In the genomic region with DNA sequence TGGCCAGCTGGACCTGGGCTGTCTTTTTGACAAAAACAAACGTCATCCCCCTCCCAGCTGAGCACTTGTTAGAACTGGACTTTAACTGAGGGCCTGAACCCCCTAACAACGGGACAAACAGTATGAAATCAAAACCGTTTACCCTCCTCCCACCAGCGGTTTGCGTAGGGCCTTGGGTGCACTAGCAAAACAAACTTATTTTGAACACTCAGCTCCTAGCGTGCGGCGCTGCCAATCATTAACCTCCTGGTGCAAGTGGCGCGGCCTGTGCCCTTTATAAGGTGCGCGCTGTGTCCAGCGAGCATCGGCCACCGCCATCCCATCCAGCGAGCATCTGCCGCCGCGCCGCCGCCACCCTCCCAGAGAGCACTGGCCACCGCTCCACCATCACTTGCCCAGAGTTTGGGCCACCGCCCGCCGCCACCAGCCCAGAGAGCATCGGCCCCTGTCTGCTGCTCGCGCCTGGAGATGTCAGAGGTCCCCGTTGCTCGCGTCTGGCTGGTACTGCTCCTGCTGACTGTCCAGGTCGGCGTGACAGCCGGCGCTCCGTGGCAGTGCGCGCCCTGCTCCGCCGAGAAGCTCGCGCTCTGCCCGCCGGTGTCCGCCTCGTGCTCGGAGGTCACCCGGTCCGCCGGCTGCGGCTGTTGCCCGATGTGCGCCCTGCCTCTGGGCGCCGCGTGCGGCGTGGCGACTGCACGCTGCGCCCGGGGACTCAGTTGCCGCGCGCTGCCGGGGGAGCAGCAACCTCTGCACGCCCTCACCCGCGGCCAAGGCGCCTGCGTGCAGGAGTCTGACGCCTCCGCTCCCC, we compare ENCODE assay signal across 1 cellular context.
TF ChIP-seq lines count a peak whose summit lies in the region.

A gene (plus strand): TSS at position 304 of the 808 bp plus-strand sequence. CDS start 165 bp downstream, at position 469.

TF ChIP-seq in HepG2, 621 proteins besides CTCF, POLR2A, EP300 and RAD21 (continued from another document and continues in another):
- TF ChIP-seq ZNF510 (CRISPR knock-in tag; IDR thresholded peaks at IDR 0.05; ENCODE audit: low read depth) (peak; percentile 89), HNRNPK (IDR thresholded peaks at IDR 0.05; ENCODE audit: low read depth, low read length, poor library complexity, severe bottlenecking) (no peak), CREM (IDR thresholded peaks at IDR 0.05) (peak; percentile 74), CREM (CRISPR knock-in tag; IDR thresholded peaks at IDR 0.05) (no peak), SRSF4 (IDR thresholded peaks at IDR 0.05; ENCODE audit: low read depth, low read length, poor library complexity, severe bottlenecking) (no peak), ELF4 (CRISPR knock-in tag; IDR thresholded peaks at IDR 0.05; ENCODE audit: borderline replicate concordance) (no peak), ZNF737 (CRISPR knock-in tag; IDR thresholded peaks at IDR 0.05; ENCODE audit: borderline replicate concordance) (peak; percentile 85; the same call in 1 of the 2 replicates), RBM22 (optimal IDR thresholded peaks at IDR 0.05; ENCODE audit: low read length) (no peak), ZNF562 (CRISPR knock-in tag; IDR thresholded peaks at IDR 0.05; ENCODE audit: borderline replicate concordance) (no peak), ZNF670 (CRISPR knock-in tag; IDR thresholded peaks at IDR 0.05; ENCODE audit: borderline replicate concordance) (peak; percentile 39; the same call in 1 of the 2 replicates), SALL1 (CRISPR knock-in tag; IDR thresholded peaks at IDR 0.05) (peak; percentile 97), ZSCAN31 (CRISPR knock-in tag; IDR thresholded peaks at IDR 0.05; ENCODE audit: low read depth) (peak; percentile 79; the same call in 1 of the 2 replicates), KAT7 (CRISPR knock-in tag; IDR thresholded peaks at IDR 0.05; ENCODE audit: borderline replicate concordance) (peak; percentile 98), ZNF841 (CRISPR knock-in tag; IDR thresholded peaks at IDR 0.05; ENCODE audit: borderline replicate concordance) (peak; percentile 84; the same call in 1 of the 2 replicates), GPN1 (CRISPR knock-in tag; IDR thresholded peaks at IDR 0.05; ENCODE audit: borderline replicate concordance) (no peak), MXD4 (CRISPR knock-in tag; IDR thresholded peaks at IDR 0.05) (peak; percentile 43; the same call in 1 of the 2 replicates), RXRB (CRISPR knock-in tag; IDR thresholded peaks at IDR 0.05; ENCODE audit: borderline replicate concordance) (peak; percentile 82), FOXC1 (CRISPR knock-in tag; IDR thresholded peaks at IDR 0.05; ENCODE audit: borderline replicate concordance) (peak; percentile 92), KDM6A (CRISPR knock-in tag; IDR thresholded peaks at IDR 0.05; ENCODE audit: low read depth) (peak; percentile 7; the same call in 1 of the 2 replicates), MZF1 (CRISPR knock-in tag; IDR thresholded peaks at IDR 0.05; ENCODE audit: borderline replicate concordance) (0 out of 2 replicates have a peak, but pooled peaks have one; percentile 41), EEA1 (CRISPR knock-in tag; IDR thresholded peaks at IDR 0.05; ENCODE audit: borderline replicate concordance) (peak; percentile 94; the same call in 1 of the 2 replicates), FLYWCH1 (CRISPR knock-in tag; IDR thresholded peaks at IDR 0.05) (peak; percentile 81; the same call in 1 of the 2 replicates), KLF15 (CRISPR knock-in tag; IDR thresholded peaks at IDR 0.05; ENCODE audit: borderline replicate concordance) (0 out of 2 replicates have a peak, but pooled peaks have one; percentile 30), CBX1 (IDR thresholded peaks at IDR 0.05; ENCODE audit: low read depth) (peak; percentile 99), ZSCAN12 (CRISPR knock-in tag; IDR thresholded peaks at IDR 0.05) (peak; percentile 72; the same call in 1 of the 2 replicates), HHEX (CRISPR knock-in tag; IDR thresholded peaks at IDR 0.05) (0 out of 2 replicates have a peak, but pooled peaks have one; percentile 10), RCOR2 (CRISPR knock-in tag; IDR thresholded peaks at IDR 0.05) (no peak), YEATS2 (CRISPR knock-in tag; IDR thresholded peaks at IDR 0.05; ENCODE audit: borderline replicate concordance) (peak; percentile 76; the same call in 1 of the 2 replicates)
- TF ChIP-seq, protein P1, sequence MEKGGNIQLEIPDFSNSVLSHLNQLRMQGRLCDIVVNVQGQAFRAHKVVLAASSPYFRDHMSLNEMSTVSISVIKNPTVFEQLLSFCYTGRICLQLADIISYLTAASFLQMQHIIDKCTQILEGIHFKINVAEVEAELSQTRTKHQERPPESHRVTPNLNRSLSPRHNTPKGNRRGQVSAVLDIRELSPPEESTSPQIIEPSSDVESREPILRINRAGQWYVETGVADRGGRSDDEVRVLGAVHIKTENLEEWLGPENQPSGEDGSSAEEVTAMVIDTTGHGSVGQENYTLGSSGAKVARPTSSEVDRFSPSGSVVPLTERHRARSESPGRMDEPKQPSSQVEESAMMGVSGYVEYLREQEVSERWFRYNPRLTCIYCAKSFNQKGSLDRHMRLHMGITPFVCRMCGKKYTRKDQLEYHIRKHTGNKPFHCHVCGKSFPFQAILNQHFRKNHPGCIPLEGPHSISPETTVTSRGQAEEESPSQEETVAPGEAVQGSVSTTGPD (CRISPR knock-in tag; IDR thresholded peaks at IDR 0.05) = 0 out of 2 replicates have a peak, but pooled peaks have one; percentile 19
- TF ChIP-seq, protein P2, sequence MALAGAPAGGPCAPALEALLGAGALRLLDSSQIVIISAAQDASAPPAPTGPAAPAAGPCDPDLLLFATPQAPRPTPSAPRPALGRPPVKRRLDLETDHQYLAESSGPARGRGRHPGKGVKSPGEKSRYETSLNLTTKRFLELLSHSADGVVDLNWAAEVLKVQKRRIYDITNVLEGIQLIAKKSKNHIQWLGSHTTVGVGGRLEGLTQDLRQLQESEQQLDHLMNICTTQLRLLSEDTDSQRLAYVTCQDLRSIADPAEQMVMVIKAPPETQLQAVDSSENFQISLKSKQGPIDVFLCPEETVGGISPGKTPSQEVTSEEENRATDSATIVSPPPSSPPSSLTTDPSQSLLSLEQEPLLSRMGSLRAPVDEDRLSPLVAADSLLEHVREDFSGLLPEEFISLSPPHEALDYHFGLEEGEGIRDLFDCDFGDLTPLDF (CRISPR knock-in tag; IDR thresholded peaks at IDR 0.05) = peak; percentile 79
- TF ChIP-seq, protein P3, sequence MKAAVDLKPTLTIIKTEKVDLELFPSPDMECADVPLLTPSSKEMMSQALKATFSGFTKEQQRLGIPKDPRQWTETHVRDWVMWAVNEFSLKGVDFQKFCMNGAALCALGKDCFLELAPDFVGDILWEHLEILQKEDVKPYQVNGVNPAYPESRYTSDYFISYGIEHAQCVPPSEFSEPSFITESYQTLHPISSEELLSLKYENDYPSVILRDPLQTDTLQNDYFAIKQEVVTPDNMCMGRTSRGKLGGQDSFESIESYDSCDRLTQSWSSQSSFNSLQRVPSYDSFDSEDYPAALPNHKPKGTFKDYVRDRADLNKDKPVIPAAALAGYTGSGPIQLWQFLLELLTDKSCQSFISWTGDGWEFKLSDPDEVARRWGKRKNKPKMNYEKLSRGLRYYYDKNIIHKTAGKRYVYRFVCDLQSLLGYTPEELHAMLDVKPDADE (CRISPR knock-in tag; IDR thresholded peaks at IDR 0.05) = 0 out of 2 replicates have a peak, but pooled peaks have one; percentile 23
- TF ChIP-seq, protein P4, sequence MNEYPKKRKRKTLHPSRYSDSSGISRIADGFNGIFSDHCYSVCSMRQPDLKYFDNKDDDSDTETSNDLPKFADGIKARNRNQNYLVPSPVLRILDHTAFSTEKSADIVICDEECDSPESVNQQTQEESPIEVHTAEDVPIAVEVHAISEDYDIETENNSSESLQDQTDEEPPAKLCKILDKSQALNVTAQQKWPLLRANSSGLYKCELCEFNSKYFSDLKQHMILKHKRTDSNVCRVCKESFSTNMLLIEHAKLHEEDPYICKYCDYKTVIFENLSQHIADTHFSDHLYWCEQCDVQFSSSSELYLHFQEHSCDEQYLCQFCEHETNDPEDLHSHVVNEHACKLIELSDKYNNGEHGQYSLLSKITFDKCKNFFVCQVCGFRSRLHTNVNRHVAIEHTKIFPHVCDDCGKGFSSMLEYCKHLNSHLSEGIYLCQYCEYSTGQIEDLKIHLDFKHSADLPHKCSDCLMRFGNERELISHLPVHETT (CRISPR knock-in tag; conservative IDR thresholded peaks at IDR 0.05) = peak; percentile 81
- TF ChIP-seq, protein P5, sequence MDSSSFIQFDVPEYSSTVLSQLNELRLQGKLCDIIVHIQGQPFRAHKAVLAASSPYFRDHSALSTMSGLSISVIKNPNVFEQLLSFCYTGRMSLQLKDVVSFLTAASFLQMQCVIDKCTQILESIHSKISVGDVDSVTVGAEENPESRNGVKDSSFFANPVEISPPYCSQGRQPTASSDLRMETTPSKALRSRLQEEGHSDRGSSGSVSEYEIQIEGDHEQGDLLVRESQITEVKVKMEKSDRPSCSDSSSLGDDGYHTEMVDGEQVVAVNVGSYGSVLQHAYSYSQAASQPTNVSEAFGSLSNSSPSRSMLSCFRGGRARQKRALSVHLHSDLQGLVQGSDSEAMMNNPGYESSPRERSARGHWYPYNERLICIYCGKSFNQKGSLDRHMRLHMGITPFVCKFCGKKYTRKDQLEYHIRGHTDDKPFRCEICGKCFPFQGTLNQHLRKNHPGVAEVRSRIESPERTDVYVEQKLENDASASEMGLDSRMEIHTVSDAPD (CRISPR knock-in tag; IDR thresholded peaks at IDR 0.05) = no peak
- TF ChIP-seq, protein P6, sequence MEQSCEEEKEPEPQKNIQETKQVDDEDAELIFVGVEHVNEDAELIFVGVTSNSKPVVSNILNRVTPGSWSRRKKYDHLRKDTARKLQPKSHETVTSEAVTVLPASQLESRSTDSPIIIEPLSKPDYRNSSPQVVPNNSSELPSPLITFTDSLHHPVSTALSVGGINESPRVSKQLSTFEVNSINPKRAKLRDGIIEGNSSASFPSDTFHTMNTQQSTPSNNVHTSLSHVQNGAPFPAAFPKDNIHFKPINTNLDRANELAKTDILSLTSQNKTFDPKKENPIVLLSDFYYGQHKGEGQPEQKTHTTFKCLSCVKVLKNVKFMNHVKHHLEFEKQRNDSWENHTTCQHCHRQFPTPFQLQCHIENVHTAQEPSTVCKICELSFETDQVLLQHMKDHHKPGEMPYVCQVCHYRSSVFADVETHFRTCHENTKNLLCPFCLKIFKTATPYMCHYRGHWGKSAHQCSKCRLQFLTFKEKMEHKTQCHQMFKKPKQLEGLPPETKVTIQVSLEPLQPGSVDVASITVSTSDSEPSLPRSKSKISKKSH (CRISPR knock-in tag; IDR thresholded peaks at IDR 0.05; ENCODE audit: borderline replicate concordance) = peak; percentile 92
- TF ChIP-seq, protein P7, sequence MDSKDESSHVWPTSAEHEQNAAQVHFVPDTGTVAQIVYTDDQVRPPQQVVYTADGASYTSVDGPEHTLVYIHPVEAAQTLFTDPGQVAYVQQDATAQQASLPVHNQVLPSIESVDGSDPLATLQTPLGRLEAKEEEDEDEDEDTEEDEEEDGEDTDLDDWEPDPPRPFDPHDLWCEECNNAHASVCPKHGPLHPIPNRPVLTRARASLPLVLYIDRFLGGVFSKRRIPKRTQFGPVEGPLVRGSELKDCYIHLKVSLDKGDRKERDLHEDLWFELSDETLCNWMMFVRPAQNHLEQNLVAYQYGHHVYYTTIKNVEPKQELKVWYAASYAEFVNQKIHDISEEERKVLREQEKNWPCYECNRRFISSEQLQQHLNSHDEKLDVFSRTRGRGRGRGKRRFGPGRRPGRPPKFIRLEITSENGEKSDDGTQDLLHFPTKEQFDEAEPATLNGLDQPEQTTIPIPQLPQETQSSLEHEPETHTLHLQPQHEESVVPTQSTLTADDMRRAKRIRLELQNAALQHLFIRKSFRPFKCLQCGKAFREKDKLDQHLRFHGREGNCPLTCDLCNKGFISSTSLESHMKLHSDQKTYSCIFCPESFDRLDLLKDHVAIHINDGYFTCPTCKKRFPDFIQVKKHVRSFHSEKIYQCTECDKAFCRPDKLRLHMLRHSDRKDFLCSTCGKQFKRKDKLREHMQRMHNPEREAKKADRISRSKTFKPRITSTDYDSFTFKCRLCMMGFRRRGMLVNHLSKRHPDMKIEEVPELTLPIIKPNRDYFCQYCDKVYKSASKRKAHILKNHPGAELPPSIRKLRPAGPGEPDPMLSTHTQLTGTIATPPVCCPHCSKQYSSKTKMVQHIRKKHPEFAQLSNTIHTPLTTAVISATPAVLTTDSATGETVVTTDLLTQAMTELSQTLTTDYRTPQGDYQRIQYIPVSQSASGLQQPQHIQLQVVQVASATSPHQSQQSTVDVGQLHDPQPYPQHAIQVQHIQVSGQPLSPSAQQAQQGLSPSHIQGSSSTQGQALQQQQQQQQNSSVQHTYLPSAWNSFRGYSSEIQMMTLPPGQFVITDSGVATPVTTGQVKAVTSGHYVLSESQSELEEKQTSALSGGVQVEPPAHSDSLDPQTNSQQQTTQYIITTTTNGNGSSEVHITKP (CRISPR knock-in tag; IDR thresholded peaks at IDR 0.05; ENCODE audit: low read depth) = peak; percentile 41; the same call in 1 of the 2 replicates
- TF ChIP-seq, protein P8, sequence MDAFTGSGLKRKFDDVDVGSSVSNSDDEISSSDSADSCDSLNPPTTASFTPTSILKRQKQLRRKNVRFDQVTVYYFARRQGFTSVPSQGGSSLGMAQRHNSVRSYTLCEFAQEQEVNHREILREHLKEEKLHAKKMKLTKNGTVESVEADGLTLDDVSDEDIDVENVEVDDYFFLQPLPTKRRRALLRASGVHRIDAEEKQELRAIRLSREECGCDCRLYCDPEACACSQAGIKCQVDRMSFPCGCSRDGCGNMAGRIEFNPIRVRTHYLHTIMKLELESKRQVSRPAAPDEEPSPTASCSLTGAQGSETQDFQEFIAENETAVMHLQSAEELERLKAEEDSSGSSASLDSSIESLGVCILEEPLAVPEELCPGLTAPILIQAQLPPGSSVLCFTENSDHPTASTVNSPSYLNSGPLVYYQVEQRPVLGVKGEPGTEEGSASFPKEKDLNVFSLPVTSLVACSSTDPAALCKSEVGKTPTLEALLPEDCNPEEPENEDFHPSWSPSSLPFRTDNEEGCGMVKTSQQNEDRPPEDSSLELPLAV (CRISPR knock-in tag; conservative IDR thresholded peaks at IDR 0.05; ENCODE audit: low read depth) = no peak; the same call in 1 of the 2 replicates
- TF ChIP-seq, protein P9, sequence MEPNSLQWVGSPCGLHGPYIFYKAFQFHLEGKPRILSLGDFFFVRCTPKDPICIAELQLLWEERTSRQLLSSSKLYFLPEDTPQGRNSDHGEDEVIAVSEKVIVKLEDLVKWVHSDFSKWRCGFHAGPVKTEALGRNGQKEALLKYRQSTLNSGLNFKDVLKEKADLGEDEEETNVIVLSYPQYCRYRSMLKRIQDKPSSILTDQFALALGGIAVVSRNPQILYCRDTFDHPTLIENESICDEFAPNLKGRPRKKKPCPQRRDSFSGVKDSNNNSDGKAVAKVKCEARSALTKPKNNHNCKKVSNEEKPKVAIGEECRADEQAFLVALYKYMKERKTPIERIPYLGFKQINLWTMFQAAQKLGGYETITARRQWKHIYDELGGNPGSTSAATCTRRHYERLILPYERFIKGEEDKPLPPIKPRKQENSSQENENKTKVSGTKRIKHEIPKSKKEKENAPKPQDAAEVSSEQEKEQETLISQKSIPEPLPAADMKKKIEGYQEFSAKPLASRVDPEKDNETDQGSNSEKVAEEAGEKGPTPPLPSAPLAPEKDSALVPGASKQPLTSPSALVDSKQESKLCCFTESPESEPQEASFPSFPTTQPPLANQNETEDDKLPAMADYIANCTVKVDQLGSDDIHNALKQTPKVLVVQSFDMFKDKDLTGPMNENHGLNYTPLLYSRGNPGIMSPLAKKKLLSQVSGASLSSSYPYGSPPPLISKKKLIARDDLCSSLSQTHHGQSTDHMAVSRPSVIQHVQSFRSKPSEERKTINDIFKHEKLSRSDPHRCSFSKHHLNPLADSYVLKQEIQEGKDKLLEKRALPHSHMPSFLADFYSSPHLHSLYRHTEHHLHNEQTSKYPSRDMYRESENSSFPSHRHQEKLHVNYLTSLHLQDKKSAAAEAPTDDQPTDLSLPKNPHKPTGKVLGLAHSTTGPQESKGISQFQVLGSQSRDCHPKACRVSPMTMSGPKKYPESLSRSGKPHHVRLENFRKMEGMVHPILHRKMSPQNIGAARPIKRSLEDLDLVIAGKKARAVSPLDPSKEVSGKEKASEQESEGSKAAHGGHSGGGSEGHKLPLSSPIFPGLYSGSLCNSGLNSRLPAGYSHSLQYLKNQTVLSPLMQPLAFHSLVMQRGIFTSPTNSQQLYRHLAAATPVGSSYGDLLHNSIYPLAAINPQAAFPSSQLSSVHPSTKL (CRISPR knock-in tag; IDR thresholded peaks at IDR 0.05) = peak; percentile 74
